ENCODE assay signal across 8 cellular contexts in genomic region chr12:79932393-79932792, GRCh38. TPM values are rescaled to one million over a fixed set of nuclear protein-coding genes. Genes with fewer than 3 reads are reported as not detected.
DNase-seq lines count a peak whose midpoint lies in the region; ATAC-seq, FAIRE-seq and TF ChIP-seq lines count a peak whose summit lies in the region.

No MANE protein-coding gene starts in this region.

- peaks cover 31% of the 10 kb centered on the region for H3F3A ChIP-seq in GM23248 (ENCODE audit: insufficient read depth)

- intact Hi-C loops in sigmoid colon (cut with DNase I) = loop anchor here (5.0 to 10.0 kb wide), 3 partner anchors 45 to 155 kb away; no protein-coding TSS in a partner anchor

- in situ Hi-C loops in GM23248 (cut with MboI) = no loop called here

- 19 to 21% methylated on average over 5 of the region's 5 CpGs for WGBS in GM23248 (ENCODE audit: low coverage in 1 of 2, low lambda C conversion rate in 2 of 2, missing lambda C conversion rate in 2 of 2), 2 experiments
- WGBS in sigmoid colon, 2 donors = 57 to 62% methylated on average over 5 of the region's 5 CpGs

- H3K79me2 ChIP-seq in GM23248 (ENCODE audit: insufficient read depth) = peaks cover 96% of the 10 kb centered on the region

- no peak for TF ChIP-seq CTCF in sigmoid colon (IDR thresholded peaks at IDR 0.05)

- H3K27me3 ChIP-seq in GM23248 (replicated peaks; ENCODE audit: insufficient read depth) (no peaks in the 10 kb centered on the region), SJSA1 (replicated peaks) (no peaks in the 10 kb centered on the region), sigmoid colon (no peaks in the 10 kb centered on the region)

- DNase-seq in GM23248 (no peak), SJSA1 (ENCODE audit: low read depth in 1 of 2, low spot score in 2 of 2) (no peak), erythroblast (lab: John Stamatoyannopoulos, UW) (peak; percentile 64), sigmoid colon (no peak), SK-N-DZ (ENCODE audit: low spot score) (no peak), GM19239 (ENCODE audit: insufficient read length, low spot score) (no peak)

- H3K36me3 ChIP-seq in GM23248 (ENCODE audit: low read depth) = no peaks in the 10 kb centered on the region
- peaks cover 6% of the 10 kb centered on the region for H3K36me3 ChIP-seq in SJSA1
- no peaks in the 10 kb centered on the region for H3K36me3 ChIP-seq in sigmoid colon

- H3K27ac ChIP-seq in GM23248 (peak overlapping the region; percentile 82), SJSA1 (no peak overlapping the region), sigmoid colon (peak overlapping the region; percentile 98 to 99 (median 99))

- peaks cover 11% of the 10 kb centered on the region; the same call in 1 of the 2 replicates for H4K20me1 ChIP-seq in GM23248 (ENCODE audit: insufficient read depth)

- no peak for TF ChIP-seq EP300 in sigmoid colon (IDR thresholded peaks at IDR 0.05)

- FAIRE-seq in GM19239 (lab: Jason Lieb, UNC) = no peak

- peak overlapping the region; percentile 88 for H3K9ac ChIP-seq in GM23248

- H3K4me3 ChIP-seq in GM23248 = peak overlapping the region; percentile 92
- peak overlapping the region; percentile 81 for H3K4me3 ChIP-seq in SJSA1
- H3K4me3 ChIP-seq in sigmoid colon = peak overlapping the region; percentile 81 to 96 (median 92)

- no peak for TF ChIP-seq POLR2A in erythroblast (IDR thresholded peaks at IDR 0.05; ENCODE audit: low read length)
- no peak for TF ChIP-seq POLR2A in sigmoid colon (IDR thresholded peaks at IDR 0.05)

- H3K4me1 ChIP-seq in GM23248 (ENCODE audit: insufficient read depth) (peaks cover 42% of the 10 kb centered on the region), SJSA1 (replicated peaks) (peaks cover 8% of the 10 kb centered on the region), sigmoid colon (peaks cover 0 to 59% (median 37%) of the 10 kb centered on the region in 4 donors)

- H3K9me3 ChIP-seq in GM23248 (ENCODE audit: low read depth) = no peaks in the 10 kb centered on the region
- H3K9me3 ChIP-seq in SJSA1 (replicated peaks) = no peaks in the 10 kb centered on the region
- H3K9me3 ChIP-seq in sigmoid colon = no peaks in the 10 kb centered on the region

- no peak overlapping the region for H2AFZ ChIP-seq in GM23248

- ATAC-seq in HG02870 (IDR thresholded peaks at IDR 0.05; ENCODE audit: unreplicated experiment) (no peak), HG03139 (IDR thresholded peaks at IDR 0.05; ENCODE audit: unreplicated experiment) (no peak)

- no peaks in the 10 kb centered on the region for H3K9me2 ChIP-seq in GM23248 (ENCODE audit: insufficient read depth)

- H3K4me2 ChIP-seq in GM23248 (ENCODE audit: unreplicated experiment) = peak overlapping the region; percentile 82

RNA-seq across cellular contexts. Expression of gene PPP1R12A, which starts 2.5 kb away (rescaled TPM):
- 88.8 and 91.1 TPM in 2 replicates for total RNA-seq in GM23248 (2014; rRNA removed; shearing (Covaris generic))
- polyA plus RNA-seq in GM23248 (2016; fragmentation: Nextera tagmentation; extraction: Ambion mirVana) (129 and 144 TPM in 2 replicates), sigmoid colon (10 to 100 TPM; 11.4 to 24.4 (median 12.0) TPM)
- 91.9 and 93.8 TPM in 2 replicates for total RNA-seq in SJSA1 (2014; rRNA removed; shearing (Covaris generic))
- 100 to 1,000 TPM; 326 to 528 (median 393) TPM for total RNA-seq in sigmoid colon
- polyA plus RNA-seq in SK-N-DZ (2014; cell fraction: cytosol; rRNA removed) = 26.4 and 29.8 TPM in 2 replicates
- polyA plus RNA-seq in SK-N-DZ (2014; cell fraction: nucleus; rRNA removed) = 35.5 and 39.0 TPM in 2 replicates

Comparison
In these comparisons a context has a peak if more than half of its experiments do, and no peak if none do; other contexts are left out.
1. DNase-seq: peak in erythroblast (2 of 2); none in GM23248 (single experiment), SJSA1 (0 of 2), sigmoid colon (single experiment), SK-N-DZ (single experiment) and GM19239 (single experiment).
2. Peak in every context shown above with its lines, with median percentiles within 50 percentile points of each other: H3K4me3 ChIP-seq.